9 cellular contexts compared by ENCODE assay signal in genomic region chr10:72310241-72310633, GRCh38. TPM values are rescaled to one million over a fixed set of nuclear protein-coding genes. Genes with fewer than 3 reads are reported as not detected.
DNase-seq lines count a peak whose midpoint lies in the region; ATAC-seq, FAIRE-seq and TF ChIP-seq lines count a peak whose summit lies in the region.
"Had no signal": no experiment of that assay in that cellular context is flagged by ENCODE, and none has a peak within 500 bp of the region (broad histone marks: within the 10 kb centered on the region; RNA-seq: fewer than 3 reads in every experiment).

No MANE protein-coding gene starts in this region.

- H3K9me1 ChIP-seq in keratinocyte (ENCODE audit: control insufficient read depth, extremely low read depth, insufficient read depth, low read length) = no peaks in the 10 kb centered on the region

- H3K4me3 ChIP-seq in keratinocyte (ENCODE audit: control insufficient read depth in 2 of 3, extremely low read depth in 1 of 3, insufficient read depth in 2 of 3, low read depth in 1 of 3, low read length in 3 of 3) (no peak overlapping the region), thymus (ENCODE audit: low read length) (no peak overlapping the region)

- ATAC-seq in activated T-cell treated with anti-CD3 and anti-CD28 coated beads, Interleukin-2, amount 50 U/mL, for 72 hours (replicated peaks in 1 of 2) = no peak
- no peak for ATAC-seq in activated naive CD8-positive, alpha-beta T cell treated with anti-CD3 and anti-CD28 coated beads, Interleukin-2, amount 50 U/mL, for 24 hours
- no peak for ATAC-seq in HG02642 (IDR thresholded peaks at IDR 0.05; ENCODE audit: poor library complexity, unreplicated experiment)
- no peak for ATAC-seq in activated T-cell treated with anti-CD3 and anti-CD28 coated beads, Interleukin-2, amount 50 U/mL, for 4 hours

- H3K36me3 Mint-ChIP-seq in activated T-cell treated with anti-CD3 and anti-CD28 coated beads, Interleukin-2, amount 50 U/mL, for 72 hours (ENCODE audit: insufficient read depth in 2 of 2) = no peaks in the 10 kb centered on the region
- H3K36me3 Mint-ChIP-seq in activated naive CD8-positive, alpha-beta T cell treated with anti-CD3 and anti-CD28 coated beads, Interleukin-2, amount 50 U/mL, for 24 hours (ENCODE audit: low read depth) = no peaks in the 10 kb centered on the region
- no peaks in the 10 kb centered on the region for H3K36me3 Mint-ChIP-seq in activated T-cell treated with anti-CD3 and anti-CD28 coated beads, Interleukin-2, amount 50 U/mL, for 4 hours (ENCODE audit: insufficient read depth)

- dilution Hi-C loops in keratinocyte (cut with MboI; ENCODE audit: extremely low pct_ligation_motif_present, low sequenced_read_pairs) = no loop called here

- TF ChIP-seq CTCF in keratinocyte (optimal IDR thresholded peaks at IDR 0.05 in 1 of 3, IDR thresholded peaks at IDR 0.05 in 1 of 3, conservative IDR thresholded peaks at IDR 0.05 in 1 of 3; ENCODE audit: extremely low read depth in 1 of 3, insufficient read depth in 2 of 3, low read length in 3 of 3) = no peak

- H3K9me3 Mint-ChIP-seq in activated T-cell treated with anti-CD3 and anti-CD28 coated beads, Interleukin-2, amount 50 U/mL, for 72 hours = no peaks in the 10 kb centered on the region
- no peaks in the 10 kb centered on the region for H3K9me3 Mint-ChIP-seq in activated naive CD8-positive, alpha-beta T cell treated with anti-CD3 and anti-CD28 coated beads, Interleukin-2, amount 50 U/mL, for 24 hours
- no peaks in the 10 kb centered on the region for H3K9me3 Mint-ChIP-seq in activated T-cell treated with anti-CD3 and anti-CD28 coated beads, Interleukin-2, amount 50 U/mL, for 4 hours

- FAIRE-seq in keratinocyte (lab: Jason Lieb, UNC) = peak; percentile 43

- no peak overlapping the region for H2AFZ ChIP-seq in keratinocyte (ENCODE audit: control insufficient read depth, low read length)

- H3K27me3 Mint-ChIP-seq in activated T-cell treated with anti-CD3 and anti-CD28 coated beads, Interleukin-2, amount 50 U/mL, for 72 hours (ENCODE audit: low read depth) = no peaks in the 10 kb centered on the region
- no peaks in the 10 kb centered on the region for H3K27me3 Mint-ChIP-seq in activated naive CD8-positive, alpha-beta T cell treated with anti-CD3 and anti-CD28 coated beads, Interleukin-2, amount 50 U/mL, for 24 hours
- no peaks in the 10 kb centered on the region for H3K27me3 Mint-ChIP-seq in activated T-cell treated with anti-CD3 and anti-CD28 coated beads, Interleukin-2, amount 50 U/mL, for 4 hours (ENCODE audit: low read depth)

- DNase-seq in activated T-cell treated with anti-CD3 and anti-CD28 coated beads, Interleukin-2, amount 50 U/mL, for 72 hours = no peak
- no peak for DNase-seq in activated T-cell treated with anti-CD3 and anti-CD28 coated beads, Interleukin-2, amount 50 U/mL, for 48 hours
- no peak for DNase-seq in activated naive CD8-positive, alpha-beta T cell treated with anti-CD3 and anti-CD28 coated beads, Interleukin-2, amount 50 U/mL, for 24 hours
- DNase-seq in keratinocyte (ENCODE audit: low read depth, low spot score) (no peak), DMS114 treated with DMSO at 0.1 percent for 48 hours (lab: John Stamatoyannopoulos, UW; ENCODE audit: unreplicated experiment) (no peak)
- DNase-seq in activated T-cell treated with anti-CD3 and anti-CD28 coated beads, Interleukin-2, amount 50 U/mL, for 4 hours = no peak
- DNase-seq: COR-L47 had no signal

- H3K36me3 ChIP-seq in keratinocyte (ENCODE audit: control insufficient read depth in 2 of 2, extremely low read depth in 1 of 2, insufficient read depth in 2 of 2, low read length in 2 of 2) = no peaks in the 10 kb centered on the region
- H3K36me3 ChIP-seq in thymus (ENCODE audit: control insufficient read depth, insufficient read depth) = no peaks in the 10 kb centered on the region

- H4K20me1 ChIP-seq in keratinocyte (ENCODE audit: control insufficient read depth, extremely low read depth, insufficient read depth, low read length) = no peaks in the 10 kb centered on the region

- peaks cover 79% of the 10 kb centered on the region for H3K4me1 Mint-ChIP-seq in activated T-cell treated with anti-CD3 and anti-CD28 coated beads, Interleukin-2, amount 50 U/mL, for 72 hours (ENCODE audit: low read depth)
- peaks cover 71% of the 10 kb centered on the region for H3K4me1 Mint-ChIP-seq in activated naive CD8-positive, alpha-beta T cell treated with anti-CD3 and anti-CD28 coated beads, Interleukin-2, amount 50 U/mL, for 24 hours
- peaks cover 66% of the 10 kb centered on the region for H3K4me1 Mint-ChIP-seq in activated T-cell treated with anti-CD3 and anti-CD28 coated beads, Interleukin-2, amount 50 U/mL, for 4 hours (ENCODE audit: low read depth)

- H3K27me3 ChIP-seq in keratinocyte (ENCODE audit: control insufficient read depth, extremely low read depth, insufficient read depth, low read length) (no peaks in the 10 kb centered on the region), thymus (ENCODE audit: control insufficient read depth, insufficient read depth) (no peaks in the 10 kb centered on the region)

- H3K4me1 ChIP-seq in keratinocyte (ENCODE audit: control insufficient read depth, extremely low read depth, insufficient read depth, low read length) (peaks cover 47% of the 10 kb centered on the region), thymus (ENCODE audit: control insufficient read depth, insufficient read depth, low read length) (peaks cover 39% of the 10 kb centered on the region)

- peak overlapping the region; percentile 42 for H3K9ac ChIP-seq in keratinocyte (ENCODE audit: control insufficient read depth, extremely low read depth, insufficient read depth, low read length)

- H3K4me2 ChIP-seq in keratinocyte (ENCODE audit: control insufficient read depth, extremely low read depth, insufficient read depth, low read depth, low read length) = peak overlapping the region; percentile 31

- H3K27ac Mint-ChIP-seq in activated T-cell treated with anti-CD3 and anti-CD28 coated beads, Interleukin-2, amount 50 U/mL, for 72 hours = peak overlapping the region; percentile 47
- peak overlapping the region; percentile 87 for H3K27ac Mint-ChIP-seq in activated naive CD8-positive, alpha-beta T cell treated with anti-CD3 and anti-CD28 coated beads, Interleukin-2, amount 50 U/mL, for 24 hours

- no peaks in the 10 kb centered on the region for H3K79me2 ChIP-seq in keratinocyte (ENCODE audit: control insufficient read depth, insufficient read depth, low read length)

- WGBS in thymus = 84% methylated on average over 11 of the region's 11 CpGs

- H3K27ac ChIP-seq in keratinocyte (ENCODE audit: control insufficient read depth, insufficient read depth, low read length) (peak overlapping the region; percentile 51), thymus (ENCODE audit: low read depth) (peak overlapping the region; percentile 31)

- no peaks in the 10 kb centered on the region for H3K9me3 ChIP-seq in keratinocyte (ENCODE audit: control insufficient read depth, low read depth, low read length)
- H3K9me3 ChIP-seq in thymus (ENCODE audit: control insufficient read depth) = no peaks in the 10 kb centered on the region

- H3K4me3 Mint-ChIP-seq in activated T-cell treated with anti-CD3 and anti-CD28 coated beads, Interleukin-2, amount 50 U/mL, for 72 hours = peak overlapping the region; percentile 19 to 77
- peak overlapping the region; percentile 8 for H3K4me3 Mint-ChIP-seq in activated naive CD8-positive, alpha-beta T cell treated with anti-CD3 and anti-CD28 coated beads, Interleukin-2, amount 50 U/mL, for 24 hours
- H3K4me3 Mint-ChIP-seq in activated T-cell treated with anti-CD3 and anti-CD28 coated beads, Interleukin-2, amount 50 U/mL, for 4 hours = no peak overlapping the region

RNA-seq across cellular contexts. Expression of gene DDIT4, which starts 36.5 kb away (rescaled TPM):
- 1,000 to 10,000 TPM; 1,119 to 1,202 TPM for total RNA-seq in activated T-cell treated with anti-CD3 and anti-CD28 coated beads, Interleukin-2, amount 50 U/mL, for 72 hours
- polyA plus RNA-seq in keratinocyte (153 to 289 TPM (median 248 TPM) in 3 replicates), thymus (628 TPM)
- 227 TPM for polyA plus RNA-seq in keratinocyte (2011; ENCODE audit: low read depth)
- polyA plus RNA-seq in keratinocyte (2011; cell fraction: cytosol; rRNA removed) = 88.3 and 149 TPM in 2 replicates
- polyA plus RNA-seq in keratinocyte (2011; cell fraction: nucleus; rRNA removed) = 237 and 241 TPM in 2 replicates
- polyA plus RNA-seq in keratinocyte (2012; ENCODE audit: low replicate concordance) = 409 and 466 TPM in 2 replicates
- polyA minus RNA-seq in keratinocyte = 214 to 285 TPM (median 225 TPM) in 3 replicates
- polyA minus RNA-seq in keratinocyte (2011; cell fraction: cytosol; rRNA and poly(A)+ RNA removed) = 466 TPM
- 259 and 281 TPM in 2 replicates for polyA minus RNA-seq in keratinocyte (2011; cell fraction: nucleus; rRNA and poly(A)+ RNA removed)
- total RNA-seq in activated T-cell treated with anti-CD3 and anti-CD28 coated beads, Interleukin-2, amount 50 U/mL, for 4 hours = 100 to 1,000 TPM; 240 to 268 (median 263) TPM

RNA-seq across cellular contexts. Expression of gene DNAJB12, which starts 44.5 kb away (rescaled TPM):
- total RNA-seq in activated T-cell treated with anti-CD3 and anti-CD28 coated beads, Interleukin-2, amount 50 U/mL, for 72 hours = 10 to 100 TPM; 24.1 to 25.2 TPM
- polyA plus RNA-seq in keratinocyte = 11.5 to 19.3 TPM (median 12.0 TPM) in 3 replicates
- 14.8 TPM for polyA plus RNA-seq in keratinocyte (2011; ENCODE audit: low read depth)
- 11.5 and 14.9 TPM in 2 replicates for polyA plus RNA-seq in keratinocyte (2011; cell fraction: cytosol; rRNA removed)
- polyA plus RNA-seq in keratinocyte (2011; cell fraction: nucleus; rRNA removed) = 32.1 and 39.9 TPM in 2 replicates
- polyA plus RNA-seq in keratinocyte (2012; ENCODE audit: low replicate concordance) = 16.2 and 23.3 TPM in 2 replicates
- 11.2 to 31.7 TPM (median 11.8 TPM) in 3 replicates for polyA minus RNA-seq in keratinocyte
- polyA minus RNA-seq in keratinocyte (2011; cell fraction: cytosol; rRNA and poly(A)+ RNA removed) = 12.5 TPM
- polyA minus RNA-seq in keratinocyte (2011; cell fraction: nucleus; rRNA and poly(A)+ RNA removed) = 19.3 and 20.3 TPM in 2 replicates
- polyA plus RNA-seq in thymus = 14.6 TPM
- total RNA-seq in activated T-cell treated with anti-CD3 and anti-CD28 coated beads, Interleukin-2, amount 50 U/mL, for 4 hours = 10 to 100 TPM; 32.6 to 39.4 (median 35.4) TPM

Comparison
In these comparisons a context has a peak if more than half of its experiments do, and no peak if none do; other contexts are left out.
1. RNA of gene DDIT4, which starts 36.5 kb away (total RNA-seq): 1,119 to 1,202 TPM in activated T-cell treated with anti-CD3 and anti-CD28 coated beads, Interleukin-2, amount 50 U/mL, for 72 hours; 240 to 268 TPM in activated T-cell treated with anti-CD3 and anti-CD28 coated beads, Interleukin-2, amount 50 U/mL, for 4 hours; every median in the first group is over 4 times any median in the second.